ENCODE assay signal across 8 cellular contexts in the genomic region with DNA sequence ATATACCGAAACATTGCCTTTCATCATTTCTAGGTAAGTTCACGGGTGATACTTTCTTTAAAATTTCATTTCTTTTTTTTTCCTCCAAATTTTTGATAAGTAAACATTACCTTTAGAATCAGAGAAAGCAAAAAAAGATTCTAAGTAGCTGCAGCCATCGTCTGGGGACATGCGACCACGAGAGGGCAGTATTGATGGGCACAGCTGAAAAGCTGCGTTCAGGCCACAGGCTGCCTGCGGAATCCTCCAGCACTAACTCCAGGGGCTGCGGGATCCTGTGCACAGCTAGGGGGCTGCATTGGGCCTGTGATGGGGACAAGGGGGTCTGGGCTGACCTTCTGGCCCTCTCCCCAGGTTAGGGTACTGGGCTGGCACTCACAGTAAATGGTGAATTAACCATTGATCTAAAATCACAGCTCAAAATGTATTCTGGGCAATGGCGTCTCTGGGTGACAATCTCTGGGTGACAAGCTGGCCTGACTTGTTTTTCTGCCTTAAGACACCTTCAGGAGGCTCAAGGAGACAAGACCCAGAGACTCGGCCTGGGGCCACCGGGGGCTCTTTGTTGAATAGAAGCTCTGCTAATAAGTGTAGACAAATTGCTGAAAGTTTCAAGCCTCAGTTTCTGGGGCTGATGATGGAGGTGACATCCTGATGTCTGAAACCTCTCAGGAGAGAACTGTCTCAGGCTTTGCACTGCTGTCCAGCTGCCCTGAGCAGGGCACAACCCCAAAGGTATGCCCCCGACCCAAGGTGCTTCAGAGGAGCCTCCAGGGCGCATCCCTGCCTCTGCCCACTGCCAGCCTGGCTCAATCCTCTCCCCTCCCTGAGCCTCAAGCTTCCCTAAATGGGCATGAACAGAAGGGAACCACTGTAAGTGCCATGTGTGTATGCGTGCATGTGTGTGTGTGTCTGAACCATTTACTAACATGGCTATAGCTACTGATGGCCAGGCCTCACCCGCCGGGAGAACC. TPM values are rescaled to one million over a fixed set of nuclear protein-coding genes. Genes with fewer than 3 reads are reported as not detected.
DNase-seq lines count a peak whose midpoint lies in the region; ATAC-seq and TF ChIP-seq lines count a peak whose summit lies in the region.

No MANE protein-coding gene starts in this region.

- H3K27me3 Mint-ChIP-seq in activated T-helper 1 cell treated with anti-CD3 and anti-CD28 coated beads, Interleukin-12 subunit alpha, Interleukin-12 subunit beta, Interleukin-2, Interleukin-4 antibody, amounts not matched to agents 30 ng/mL and 10 ng/mL and 1 ng/mL, durations not matched to agents 14 hours and 24 hours and 36 hours (ENCODE audit: insufficient read depth): no peaks in the 10 kb centered on the region

- H3F3A ChIP-seq in PC-9 (ENCODE audit: insufficient read depth, low read depth): peaks cover 7% of the 10 kb centered on the region; the same call in 1 of the 2 replicates

- H3K4me1 Mint-ChIP-seq in activated T-helper 1 cell treated with anti-CD3 and anti-CD28 coated beads, Interleukin-12 subunit alpha, Interleukin-12 subunit beta, Interleukin-2, Interleukin-4 antibody, amounts not matched to agents 30 ng/mL and 10 ng/mL and 1 ng/mL, durations not matched to agents 14 hours and 24 hours and 36 hours (ENCODE audit: low read depth): no peaks in the 10 kb centered on the region

- no peaks in the 10 kb centered on the region for H3K9me3 Mint-ChIP-seq in activated T-helper 1 cell treated with anti-CD3 and anti-CD28 coated beads, Interleukin-12 subunit alpha, Interleukin-12 subunit beta, Interleukin-2, Interleukin-4 antibody, amounts not matched to agents 30 ng/mL and 10 ng/mL and 1 ng/mL, durations not matched to agents 14 hours and 24 hours and 36 hours

- no peak overlapping the region for H3K4me3 Mint-ChIP-seq in activated T-helper 1 cell treated with anti-CD3 and anti-CD28 coated beads, Interleukin-12 subunit alpha, Interleukin-12 subunit beta, Interleukin-2, Interleukin-4 antibody, amounts not matched to agents 30 ng/mL and 10 ng/mL and 1 ng/mL, durations not matched to agents 14 hours and 24 hours and 36 hours

- H3K36me3 ChIP-seq in BE2C (peaks cover 78% of the 10 kb centered on the region), HAP-1 (replicated peaks) (peaks cover 21% of the 10 kb centered on the region), PC-9 (ENCODE audit: low read depth) (no peaks in the 10 kb centered on the region), thoracic aorta (no peaks in the 10 kb centered on the region)

- H3K4me1 ChIP-seq in BE2C: peaks cover 7% of the 10 kb centered on the region
- H3K4me1 ChIP-seq in HAP-1: no peaks in the 10 kb centered on the region
- peaks cover 8% of the 10 kb centered on the region; the same call in 1 of the 2 replicates for H3K4me1 ChIP-seq in PC-9 (replicated peaks; ENCODE audit: insufficient read depth)
- H3K4me1 ChIP-seq in thoracic aorta (ENCODE audit: control insufficient read depth in 1 of 2, low read depth in 2 of 2): peaks cover 0 to under 1% of the 10 kb centered on the region in 2 donors

- POLR2A ChIA-PET in PC-9 (lab: Charles Lee; ENCODE audit: unreplicated experiment): interaction anchor here (0.6 to 0.7 kb wide), 4 partner anchors 20 to 235 kb away, joined by 3 to 6 read pairs (median 5); no protein-coding TSS in a partner anchor

- peak overlapping the region; percentile 41 for H3K4me2 ChIP-seq in PC-9

- CTCF ChIA-PET in PC-9 (lab: Charles Lee): interaction anchor here (0.6 to 2.5 kb wide), 10 partner anchors 9 to 273 kb away, joined by 3 to 27 read pairs (median 4); no protein-coding TSS in a partner anchor

- H3K27ac Mint-ChIP-seq in activated T-helper 1 cell treated with anti-CD3 and anti-CD28 coated beads, Interleukin-12 subunit alpha, Interleukin-12 subunit beta, Interleukin-2, Interleukin-4 antibody, amounts not matched to agents 30 ng/mL and 10 ng/mL and 1 ng/mL, durations not matched to agents 14 hours and 24 hours and 36 hours: no peak overlapping the region

- in situ Hi-C loops in HAP-1 (cut with MboI; ENCODE audit: low sequenced_read_pairs): no loop called here

- H3K27ac ChIP-seq in PC-9 (no peak overlapping the region), thoracic aorta (no peak overlapping the region)

- ATAC-seq in omental fat pad (ENCODE audit: low FRiP score) (no peak), thoracic aorta (ENCODE audit: insufficient number of reproducible peaks, low FRiP score, low read depth) (no peak), GM21528 (IDR thresholded peaks at IDR 0.05; ENCODE audit: low FRiP score, unreplicated experiment) (no peak)

- H3K79me2 ChIP-seq in PC-9 (ENCODE audit: low read depth): no peaks in the 10 kb centered on the region

- peak; percentile 89 for DNase-seq in BE2C
- DNase-seq in HAP-1 (ENCODE audit: low spot score in 2 of 2): peak; percentile 41 to 85
- peak; percentile 42 to 76 for DNase-seq in PC-9
- peak; percentile 34 for DNase-seq in activated T-helper 1 cell treated with anti-CD3 and anti-CD28 coated beads, Interleukin-12 subunit alpha, Interleukin-12 subunit beta, Interleukin-2, Interleukin-4 antibody, amounts not matched to agents 30 ng/mL and 10 ng/mL and 1 ng/mL, durations not matched to agents 14 hours and 24 hours and 36 hours (ENCODE audit: low spot score)
- DNase-seq in fibroblast of the conjunctiva (ENCODE audit: low read depth): peak; percentile 35
- DNase-seq in omental fat pad (ENCODE audit: low spot score): peak; percentile 66
- no peak for DNase-seq in thoracic aorta (ENCODE audit: low spot score)

- intact Hi-C loops in PC-9 (cut with micrococcal nuclease; ENCODE audit: unreplicated experiment): loop anchor here (1.0 to 5.0 kb wide), 2 partner anchors 211 to 315 kb away; no protein-coding TSS in a partner anchor
- intact Hi-C loops in activated T-helper 1 cell treated with anti-CD3 and anti-CD28 coated beads, Interleukin-12 subunit alpha, Interleukin-12 subunit beta, Interleukin-2, Interleukin-4 antibody, amounts not matched to agents 30 ng/mL and 10 ng/mL and 1 ng/mL, durations not matched to agents 14 hours and 24 hours and 36 hours (cut with micrococcal nuclease): loop anchor here (1.0 kb wide), 2 partner anchors 212 to 317 kb away; no protein-coding TSS in a partner anchor

- no peaks in the 10 kb centered on the region for H3K36me3 Mint-ChIP-seq in activated T-helper 1 cell treated with anti-CD3 and anti-CD28 coated beads, Interleukin-12 subunit alpha, Interleukin-12 subunit beta, Interleukin-2, Interleukin-4 antibody, amounts not matched to agents 30 ng/mL and 10 ng/mL and 1 ng/mL, durations not matched to agents 14 hours and 24 hours and 36 hours (ENCODE audit: low read depth)

- TF ChIP-seq CTCF in BE2C (IDR thresholded peaks at IDR 0.05; ENCODE audit: low read depth, low read length) (peak; percentile 95), PC-9 (conservative IDR thresholded peaks at IDR 0.05) (peak; percentile 85), omental fat pad (IDR thresholded peaks at IDR 0.05) (no peak), thoracic aorta (IDR thresholded peaks at IDR 0.05) (peak; percentile 63)

- no peak overlapping the region for H2AFZ ChIP-seq in PC-9

- no peaks in the 10 kb centered on the region for H3K9me2 ChIP-seq in PC-9 (ENCODE audit: insufficient read depth)

- no TSS peak for BruUV-seq in PC-9 (replicated peaks; lab: Mats Ljungman, UMichigan)

- no peaks in the 10 kb centered on the region for H3K27me3 ChIP-seq in BE2C
- H3K27me3 ChIP-seq in HAP-1 (ENCODE audit: low read depth): no peaks in the 10 kb centered on the region
- no peaks in the 10 kb centered on the region for H3K27me3 ChIP-seq in PC-9 (ENCODE audit: insufficient read depth, low read depth)
- H3K27me3 ChIP-seq in thoracic aorta (replicated peaks; ENCODE audit: insufficient read depth): no peaks in the 10 kb centered on the region

- no peaks in the 10 kb centered on the region for H3K9me3 ChIP-seq in BE2C
- no peaks in the 10 kb centered on the region for H3K9me3 ChIP-seq in HAP-1
- H3K9me3 ChIP-seq in PC-9 (ENCODE audit: insufficient read depth, low read depth): no peaks in the 10 kb centered on the region
- H3K9me3 ChIP-seq in thoracic aorta: no peaks in the 10 kb centered on the region

- no peaks in the 10 kb centered on the region; the same call in 1 of the 2 replicates for H4K20me1 ChIP-seq in PC-9 (ENCODE audit: insufficient read depth)

- H3K4me3 ChIP-seq in BE2C (ENCODE audit: low read depth, low read length) (no peak overlapping the region), HAP-1 (no peak overlapping the region), PC-9 (no peak overlapping the region), thoracic aorta (no peak overlapping the region)

RNA-seq across cellular contexts. Expression of gene SARDH, which starts 44.3 kb away (rescaled TPM):
- polyA plus RNA-seq in BE2C (2012; ENCODE audit: insufficient read depth, insufficient read length, low read depth): 6.3 TPM
- total RNA-seq in PC-9 (2021): 9.9 and 11.3 TPM in 2 replicates
- total RNA-seq in activated T-helper 1 cell treated with anti-CD3 and anti-CD28 coated beads, Interleukin-12 subunit alpha, Interleukin-12 subunit beta, Interleukin-2, Interleukin-4 antibody, amounts not matched to agents 30 ng/mL and 10 ng/mL and 1 ng/mL, durations not matched to agents 14 hours and 24 hours and 36 hours: 0.51 and 0.60 TPM in 2 replicates
- total RNA-seq in omental fat pad: 1 to 10 TPM in 3 of 4 donors, under 1 TPM in 1; 0.56 to 6.9 (median 1.8) TPM
- total RNA-seq in thoracic aorta: 1 to 10 TPM; 1.8 to 4.3 TPM

Comparison
In these comparisons a context has a peak if more than half of its experiments do, and no peak if none do; other contexts are left out.
1. CTCF ChIP-seq: peak in BE2C (single experiment), PC-9 (single experiment) and thoracic aorta (single experiment); none in omental fat pad (0 of 3).